Comparison of ENCODE assay signal across 2 cellular contexts in the genomic region with DNA sequence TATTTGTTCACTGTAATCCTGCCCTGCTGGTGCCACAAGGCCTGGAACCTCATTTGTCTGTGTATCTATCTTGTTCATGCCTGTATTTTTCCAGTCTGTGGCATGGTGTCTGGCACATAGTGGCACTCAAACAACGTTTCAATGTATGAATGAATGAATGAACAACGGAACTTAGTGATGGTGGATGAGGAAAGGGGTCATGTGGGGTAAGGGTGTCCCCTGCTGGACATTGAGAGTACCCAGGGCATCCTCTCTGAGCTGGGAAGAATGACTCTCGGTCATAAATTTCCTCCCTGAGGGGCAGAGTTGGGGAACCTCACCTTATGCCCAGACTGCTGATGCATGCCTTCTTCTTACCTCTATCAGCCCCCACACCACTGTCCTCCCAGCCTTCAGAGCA.
TF ChIP-seq lines count a peak whose summit lies in the region.

No MANE protein-coding gene starts in this region.

TF ChIP-seq in HEK293, 187 proteins besides CTCF, POLR2A, EP300 and RAD21:
- TF ChIP-seq ZNF654 (tag by site-specific recombination; IDR thresholded peaks at IDR 0.05; ENCODE audit: low read depth) (peak; percentile 70), ZNF24 (tag by site-specific recombination; IDR thresholded peaks at IDR 0.05) (peak; percentile 85), MYNN (tag by site-specific recombination; IDR thresholded peaks at IDR 0.05; ENCODE audit: borderline replicate concordance) (no peak)

TF ChIP-seq in H1, 55 proteins besides CTCF, POLR2A, EP300 and RAD21:
- TF ChIP-seq RNF2 (IDR thresholded peaks at IDR 0.05; ENCODE audit: borderline replicate concordance, low read depth, low read length, missing control alignments, poor library complexity, severe bottlenecking) (no peak), BACH1 (IDR thresholded peaks at IDR 0.05; ENCODE audit: low read length) (no peak), KDM4A (IDR thresholded peaks at IDR 0.05; ENCODE audit: low read depth, low read length, severe bottlenecking) (no peak), EGR1 (IDR thresholded peaks at IDR 0.05; ENCODE audit: borderline replicate concordance, low read depth, low read length) (no peak), ASH2L (IDR thresholded peaks at IDR 0.05; ENCODE audit: low read length) (no peak), YY1 (IDR thresholded peaks at IDR 0.05; ENCODE audit: low read depth, low read length) (peak; percentile 53; the same call in 1 of the 2 replicates), TAF1 (IDR thresholded peaks at IDR 0.05; ENCODE audit: low read depth, low read length) (no peak)
TF ChIP-seq in H1: peak in this region for 1.
